Comparison of ENCODE assay signal across 25 cellular contexts in genomic region chr14:39568809-39569538, GRCh38.
DNase-seq lines count a peak whose midpoint lies in the region; ATAC-seq and TF ChIP-seq lines count a peak whose summit lies in the region.
"Had no signal": no experiment of that assay in that cellular context is flagged by ENCODE, and none has a peak within 500 bp of the region (broad histone marks: within the 10 kb centered on the region; RNA-seq: fewer than 3 reads in every experiment).

No MANE protein-coding gene starts in this region.

- H3K9me2 ChIP-seq in hepatocyte (replicated peaks; ENCODE audit: insufficient read depth), result no peaks in the 10 kb centered on the region

- no peaks in the 10 kb centered on the region for H3K79me2 ChIP-seq in hepatocyte

- peak; percentile 86 for ATAC-seq in GM18867 (IDR thresholded peaks at IDR 0.05; ENCODE audit: unreplicated experiment)
- ATAC-seq in HG03565 (IDR thresholded peaks at IDR 0.05; ENCODE audit: unreplicated experiment), result peak; percentile 83
- ATAC-seq in HG02678 (IDR thresholded peaks at IDR 0.05; ENCODE audit: unreplicated experiment), result no peak
- ATAC-seq: pancreas; stimulated activated memory B cell treated with anti-CD40 and anti-IgM and Interleukin-4, amounts not matched to agents 10 μg/mL and 1 μg/mL and 100 μg/mL, for 72 hours; WTC11 had no signal

- TF ChIP-seq CTCF in GM20000 (IDR thresholded peaks at IDR 0.05; ENCODE audit: extremely low read depth, missing control alignments) (no peak), hepatocyte (IDR thresholded peaks at IDR 0.05; ENCODE audit: poor library complexity) (no peak)

- DNase-seq in GM20000 (ENCODE audit: low spot score), result peak; percentile 5
- peak; percentile 24 for DNase-seq in retina
- no peak for DNase-seq in hepatocyte (ENCODE audit: low spot score)
- no peak for DNase-seq in NCI-H1105 (lab: John Stamatoyannopoulos, UW)
- DNase-seq: activated CD4-positive, alpha-beta T cell treated with anti-CD3 and anti-CD28 coated beads, Interleukin-2, amount 50 U/mL, for 1 hour; C1 segment of cervical spinal cord; Caco-2; central memory CD4-positive, alpha-beta T cell; head of caudate nucleus; kidney glomerular epithelial cell; NCI-H1092 treated with DMSO at 0.1 percent for 48 hours; NCI-H187 treated with DMSO at 0.1 percent for 48 hours; NCI-H526; pancreas; spleen; stimulated activated CD4-positive, alpha-beta T cell treated with anti-CD3 and anti-CD28 coated beads, Interleukin-4, amount 100 ng/mL, for 1 hour had no signal

- whole genome bisulfite sequencing in hepatocyte (ENCODE audit: low lambda C conversion rate, missing lambda C conversion rate), result 51% methylated on average over 4 of the region's 4 CpGs

- no peak overlapping the region for H3K4me3 ChIP-seq in hepatocyte
- H3K4me3 ChIP-seq: ascending aorta, lung, pancreas, right atrium auricular region, SJSA1, spleen had no signal

- H3K27ac ChIP-seq in hepatocyte, result no peak overlapping the region
- H3K27ac ChIP-seq: ascending aorta, pancreas, right atrium auricular region, SJSA1, spleen had no signal

- H3K9me3 ChIP-seq in hepatocyte (ENCODE audit: low read depth), result no peaks in the 10 kb centered on the region
- H3K9me3 ChIP-seq: ascending aorta, Caco-2, pancreas, right atrium auricular region, SJSA1 had no signal

- no peaks in the 10 kb centered on the region for H3K4me1 ChIP-seq in hepatocyte (ENCODE audit: insufficient read depth)
- H3K4me1 ChIP-seq: ascending aorta, Caco-2, pancreas, right atrium auricular region, SJSA1, spleen had no signal

- H3K36me3 ChIP-seq in hepatocyte (replicated peaks; ENCODE audit: insufficient read depth, low read depth), result no peaks in the 10 kb centered on the region
- H3K36me3 ChIP-seq: ascending aorta, pancreas, right atrium auricular region, SJSA1, spleen had no signal

- H3K4me2 ChIP-seq in hepatocyte, result no peak overlapping the region

- H4K20me1 ChIP-seq in hepatocyte (ENCODE audit: insufficient read depth, poor library complexity, severe bottlenecking), result no peaks in the 10 kb centered on the region

- no peak overlapping the region for H2AFZ ChIP-seq in hepatocyte

- H3K27me3 ChIP-seq in hepatocyte, result no peaks in the 10 kb centered on the region
- H3K27me3 ChIP-seq: ascending aorta, pancreas, right atrium auricular region, SJSA1, spleen had no signal

Comparison
In these comparisons a context has a peak if more than half of its experiments do, and no peak if none do; other contexts are left out.
1. DNase-seq: peak in GM20000 (single experiment) and retina (single experiment); none in hepatocyte (single experiment) and NCI-H1105 (single experiment).